In genomic region chr17:82092995-82093751, GRCh38 we compare ENCODE assay signal across 18 cellular contexts. TPM values are rescaled to one million over a fixed set of nuclear protein-coding genes. Genes with fewer than 3 reads are reported as not detected.
DNase-seq lines count a peak whose midpoint lies in the region; ATAC-seq, FAIRE-seq and TF ChIP-seq lines count a peak whose summit lies in the region.
"Had no signal": no experiment of that assay in that cellular context is flagged by ENCODE, and none has a peak within 500 bp of the region (broad histone marks: within the 10 kb centered on the region; RNA-seq: fewer than 3 reads in every experiment).

No MANE protein-coding gene starts in this region.

- no peaks in the 10 kb centered on the region for H3K9me3 ChIP-seq in K562 (replicated peaks; ENCODE audit: control insufficient read depth, insufficient read depth, low read depth, low read length)
- no peaks in the 10 kb centered on the region for H3K9me3 ChIP-seq in osteoblast (ENCODE audit: low read depth, low read length)
- H3K9me3 ChIP-seq: BLaER1 treated with 17β-estradiol and CSF1 and Interleukin-3, amounts not matched to agents 10 nM and 100 nM; gastrocnemius medialis; prostate gland; upper lobe of right lung had no signal

- no peak for TF ChIP-seq EP300 in K562 (IDR thresholded peaks at IDR 0.05; ENCODE audit: low read length)

- BruUV-seq in K562 (replicated peaks; lab: Mats Ljungman, UMichigan), result no TSS peak

- TF ChIP-seq CTCF in K562 (IDR thresholded peaks at IDR 0.05 in 2 of 3, conservative IDR thresholded peaks at IDR 0.05 in 1 of 3; ENCODE audit: insufficient read depth in 2 of 3, low read depth in 1 of 3, low read length in 3 of 3) (no peak), osteoblast (IDR thresholded peaks at IDR 0.05; ENCODE audit: extremely low read depth, low read depth, low read length) (no peak)

- no peaks in the 10 kb centered on the region for H3K9me1 ChIP-seq in K562 (ENCODE audit: control insufficient read depth, insufficient read depth, low read length)

- no peak for FAIRE-seq in K562 (lab: Jason Lieb, UNC)
- FAIRE-seq: GM19239 had no signal

- H3K36me3 ChIP-seq in K562 (ENCODE audit: control insufficient read depth, insufficient read depth, low read length) (peaks cover 84% of the 10 kb centered on the region), osteoblast (ENCODE audit: insufficient read depth, low read length) (peaks cover 51% of the 10 kb centered on the region)

- in situ Hi-C loops in K562 (cut with MboI), result no loop called here

- H3K79me2 ChIP-seq in K562 (ENCODE audit: control insufficient read depth, insufficient read depth, low read length) (peaks cover 72% of the 10 kb centered on the region), osteoblast (ENCODE audit: insufficient read depth, low read length) (peaks cover 37% of the 10 kb centered on the region)

- H3K4me2 ChIP-seq in K562 (ENCODE audit: insufficient read depth, low read length), result no peak overlapping the region
- H3K4me2 ChIP-seq in osteoblast (ENCODE audit: insufficient read depth, low read length), result no peak overlapping the region
- H3K4me2 ChIP-seq: BLaER1 treated with 17β-estradiol and CSF1 and Interleukin-3, amounts not matched to agents 10 nM and 100 nM had no signal

- H4K20me1 ChIP-seq in K562 (replicated peaks; ENCODE audit: control insufficient read depth, insufficient read depth, low read length) (peaks cover 38% of the 10 kb centered on the region), osteoblast (ENCODE audit: insufficient read depth, low read length) (peaks cover 25% of the 10 kb centered on the region)

- peak; percentile 68 for TF ChIP-seq POLR2A in K562 (conservative IDR thresholded peaks at IDR 0.05)

- peak overlapping the region in 1 of 2 experiments; percentile 70; a peak in 2 of 4 replicates for H3K9ac ChIP-seq in K562 (ENCODE audit: insufficient read depth in 1 of 2, low read depth in 2 of 2, low read length in 2 of 2)
- H3K9ac ChIP-seq: GM23248 had no signal

- H2AFZ ChIP-seq in K562 (ENCODE audit: low read depth, low read length), result no peak overlapping the region
- H2AFZ ChIP-seq in osteoblast (ENCODE audit: low read length), result no peak overlapping the region
- H2AFZ ChIP-seq: GM23248 had no signal

- DNase-seq in Right ventricle myocardium inferior (ENCODE audit: missing footprints) (peak; percentile 65), left ventricle myocardium superior (no peak), K562 (ENCODE audit: extremely low read depth in 1 of 4, low spot score in 3 of 4) (no peak), osteoblast (ENCODE audit: insufficient read length, low spot score, missing footprints) (peak; percentile 80), hippocampal formation (lab: John Stamatoyannopoulos, UW) (no peak)
- DNase-seq: activated CD4-positive, CD25-positive, alpha-beta regulatory T cell treated with anti-CD3 and anti-CD28 coated beads, Interleukin-2, amount 50 U/mL, for 72 hours; dorsolateral prefrontal cortex; gastrocnemius medialis; GM23248; NCI-H1417 treated with DMSO at 0.1 percent for 48 hours; NCI-H510A treated with DMSO at 0.1 percent for 48 hours; T-helper 9 cell; upper lobe of right lung had no signal

- no peak overlapping the region for H3K4me3 ChIP-seq in K562
- H3K4me3 ChIP-seq in osteoblast (ENCODE audit: insufficient read depth, low read length), result no peak overlapping the region
- H3K4me3 ChIP-seq: BLaER1 treated with 17β-estradiol and CSF1 and Interleukin-3, amounts not matched to agents 10 nM and 100 nM; dorsolateral prefrontal cortex; gastrocnemius medialis; GM23248; prostate gland; skin epidermis; upper lobe of right lung had no signal

- CTCF ChIA-PET in K562 (lab: Yijun Ruan, JAX; ENCODE audit: low intra/inter-chr PET ratio), result interaction anchor here (0.7 kb wide), 1 partner anchor 60 kb away, joined by 3 read pairs; no protein-coding TSS in a partner anchor

- 98% methylated on average over 18 of the region's 40 CpGs for WGBS in K562 (ENCODE audit: insufficient coverage, low coverage, missing lambda C conversion rate)

- no peak for TF ChIP-seq RAD21 in K562 (CRISPR knock-in tag; conservative IDR thresholded peaks at IDR 0.05 in 1 of 2, IDR thresholded peaks at IDR 0.05 in 1 of 2)

- H3K4me1 ChIP-seq in K562 (replicated peaks in 1 of 2; ENCODE audit: control insufficient read depth in 2 of 2, insufficient read depth in 2 of 2, low read length in 2 of 2) (peaks cover 14 to 75% of the 10 kb centered on the region in 2 experiments; a peak in 4 of 5 replicates), osteoblast (ENCODE audit: insufficient read depth, low read length) (peaks cover 10% of the 10 kb centered on the region)

- POLR2A ChIA-PET in K562 (lab: Yijun Ruan, JAX), result interaction anchor here (0.9 kb wide), 1 partner anchor 28 kb away, joined by 4 read pairs; no protein-coding TSS in a partner anchor

- H3K27ac ChIP-seq in K562 (ENCODE audit: extremely low read depth, low read depth, low read length) (no peak overlapping the region), osteoblast (ENCODE audit: low read depth, low read length) (no peak overlapping the region)
- H3K27ac ChIP-seq: BLaER1 treated with 17β-estradiol and CSF1 and Interleukin-3, amounts not matched to agents 10 nM and 100 nM; gastrocnemius medialis; GM23248; upper lobe of right lung had no signal

- intact Hi-C loops in Right ventricle myocardium inferior (cut with DNase I), result no loop called here
- intact Hi-C loops in left ventricle myocardium superior (cut with micrococcal nuclease), result no loop called here
- intact Hi-C loops in K562 (cut with micrococcal nuclease), result no loop called here

- ATAC-seq in Right ventricle myocardium inferior (no peak), left ventricle myocardium superior (no peak), K562 (no peak), GM18870 (IDR thresholded peaks at IDR 0.05; ENCODE audit: unreplicated experiment) (no peak)
- ATAC-seq: gastrocnemius medialis, upper lobe of right lung had no signal

- H3K27me3 ChIP-seq in K562 (ENCODE audit: control insufficient read depth in 2 of 2, insufficient read depth in 2 of 2, low read length in 2 of 2), result no peaks in the 10 kb centered on the region
- no peaks in the 10 kb centered on the region for H3K27me3 ChIP-seq in osteoblast (ENCODE audit: insufficient read depth, low read length)
- H3K27me3 ChIP-seq: BLaER1 treated with 17β-estradiol and CSF1 and Interleukin-3, amounts not matched to agents 10 nM and 100 nM; dorsolateral prefrontal cortex; gastrocnemius medialis; upper lobe of right lung had no signal

RNA-seq across cellular contexts. Expression of gene FASN, which starts 4.9 kb away (rescaled TPM):
- 46.6 TPM for total RNA-seq in Right ventricle myocardium inferior
- total RNA-seq in left ventricle myocardium superior, result 17.0 TPM
- total RNA-seq in K562 (2011; cell fraction: chromatin; rRNA removed; ENCODE audit: low replicate concordance), result 343 and 1,124 TPM in 2 replicates
- total RNA-seq in K562 (2011; cell fraction: nucleolus; rRNA removed), result 877 TPM in 2 replicates
- 433 and 475 TPM in 2 replicates for total RNA-seq in K562 (2011; cell fraction: nucleoplasm; rRNA removed)
- 214 and 239 TPM in 2 replicates for total RNA-seq in K562 (2014; rRNA removed)
- total RNA-seq in K562 (2014; rRNA removed; fragmentation: Illumina TruSeq; extraction: Trizol), result 11.2 and 13.9 TPM in 2 replicates
- 50.9 and 61.1 TPM in 2 replicates for total RNA-seq in K562 (2015; rRNA removed; fragmentation: Illumina TruSeq; extraction: Trizol)
- 605 and 663 TPM in 2 replicates for total RNA-seq in K562 (2021)
- polyA plus RNA-seq in K562 (2011; rRNA removed), result 49.8 and 133 TPM in 2 replicates
- polyA plus RNA-seq in K562 (2011; cell fraction: cytosol; rRNA removed), result 159 and 260 TPM in 2 replicates
- polyA plus RNA-seq in K562 (2011; cell fraction: nucleus; rRNA removed), result 627 and 766 TPM in 2 replicates
- polyA plus RNA-seq in K562 (2012), result 153 and 283 TPM in 2 replicates
- polyA plus RNA-seq in K562 (2014; fragmentation: Illumina TruSeq; extraction: Trizol), result 49.9 and 181 TPM in 2 replicates
- polyA plus RNA-seq in K562 (2014; fragmentation: Nextera tagmentation; extraction: Ambion mirVana), result under 1 TPM; 0.15 to 0.20 TPM
- 157 and 181 TPM in 2 replicates for polyA plus RNA-seq in K562 (2014; rRNA removed)
- 59.1 and 70.2 TPM in 2 replicates for polyA minus RNA-seq in K562 (2011; rRNA and poly(A)+ RNA removed)
- polyA minus RNA-seq in K562 (2011; cell fraction: cytosol; rRNA and poly(A)+ RNA removed), result 455 and 1,011 TPM in 2 replicates
- polyA minus RNA-seq in K562 (2011; cell fraction: nucleus; rRNA and poly(A)+ RNA removed), result 200 and 251 TPM in 2 replicates
- 120 and 142 TPM in 2 replicates for total RNA-seq in osteoblast

RNA-seq across cellular contexts. Expression of gene DUS1L, which starts 27.6 kb away (rescaled TPM):
- total RNA-seq in Right ventricle myocardium inferior, result 59.3 TPM
- 67.7 TPM for total RNA-seq in left ventricle myocardium superior
- 125 and 499 TPM in 2 replicates for total RNA-seq in K562 (2011; cell fraction: chromatin; rRNA removed; ENCODE audit: low replicate concordance)
- 452 and 491 TPM in 2 replicates for total RNA-seq in K562 (2011; cell fraction: nucleolus; rRNA removed)
- total RNA-seq in K562 (2011; cell fraction: nucleoplasm; rRNA removed), result 177 and 203 TPM in 2 replicates
- 203 and 249 TPM in 2 replicates for total RNA-seq in K562 (2014; rRNA removed)
- total RNA-seq in K562 (2014; rRNA removed; fragmentation: Illumina TruSeq; extraction: Trizol), result 45.0 and 57.5 TPM in 2 replicates
- total RNA-seq in K562 (2015; rRNA removed; fragmentation: Illumina TruSeq; extraction: Trizol), result 83.1 and 83.9 TPM in 2 replicates
- 193 and 209 TPM in 2 replicates for total RNA-seq in K562 (2021)
- 60.1 and 77.0 TPM in 2 replicates for polyA plus RNA-seq in K562 (2011; rRNA removed)
- 62.4 and 118 TPM in 2 replicates for polyA plus RNA-seq in K562 (2011; cell fraction: cytosol; rRNA removed)
- polyA plus RNA-seq in K562 (2011; cell fraction: nucleus; rRNA removed), result 712 and 945 TPM in 2 replicates
- 123 and 178 TPM in 2 replicates for polyA plus RNA-seq in K562 (2012)
- 97.2 and 99.8 TPM in 2 replicates for polyA plus RNA-seq in K562 (2014; fragmentation: Illumina TruSeq; extraction: Trizol)
- 10 to 100 TPM in 1 of 2 experiments, 1 to 10 TPM in 1; 7.8 to 11.3 TPM for polyA plus RNA-seq in K562 (2014; fragmentation: Nextera tagmentation; extraction: Ambion mirVana)
- 201 and 210 TPM in 2 replicates for polyA plus RNA-seq in K562 (2014; rRNA removed)
- polyA minus RNA-seq in K562 (2011; rRNA and poly(A)+ RNA removed), result 17.2 and 22.2 TPM in 2 replicates
- 54.0 and 54.3 TPM in 2 replicates for polyA minus RNA-seq in K562 (2011; cell fraction: cytosol; rRNA and poly(A)+ RNA removed)
- polyA minus RNA-seq in K562 (2011; cell fraction: nucleus; rRNA and poly(A)+ RNA removed), result 179 and 184 TPM in 2 replicates
- 43.8 and 43.9 TPM in 2 replicates for total RNA-seq in osteoblast

RNA-seq across cellular contexts. Expression of gene GPS1, which starts 41.5 kb away (rescaled TPM):
- 80.9 TPM for total RNA-seq in Right ventricle myocardium inferior
- 90.6 TPM for total RNA-seq in left ventricle myocardium superior
- 57.5 and 207 TPM in 2 replicates for total RNA-seq in K562 (2011; cell fraction: chromatin; rRNA removed; ENCODE audit: low replicate concordance)
- 178 and 205 TPM in 2 replicates for total RNA-seq in K562 (2011; cell fraction: nucleolus; rRNA removed)
- 87.8 and 88.8 TPM in 2 replicates for total RNA-seq in K562 (2011; cell fraction: nucleoplasm; rRNA removed)
- total RNA-seq in K562 (2014; rRNA removed), result 137 and 183 TPM in 2 replicates
- 17.5 and 26.3 TPM in 2 replicates for total RNA-seq in K562 (2014; rRNA removed; fragmentation: Illumina TruSeq; extraction: Trizol)
- 69.9 and 72.5 TPM in 2 replicates for total RNA-seq in K562 (2015; rRNA removed; fragmentation: Illumina TruSeq; extraction: Trizol)
- total RNA-seq in K562 (2021), result 162 and 167 TPM in 2 replicates
- polyA plus RNA-seq in K562 (2011; rRNA removed), result 57.0 and 88.5 TPM in 2 replicates
- 94.2 and 226 TPM in 2 replicates for polyA plus RNA-seq in K562 (2011; cell fraction: cytosol; rRNA removed)
- 212 and 255 TPM in 2 replicates for polyA plus RNA-seq in K562 (2011; cell fraction: nucleus; rRNA removed)
- polyA plus RNA-seq in K562 (2012), result 103 and 115 TPM in 2 replicates
- 74.5 and 111 TPM in 2 replicates for polyA plus RNA-seq in K562 (2014; fragmentation: Illumina TruSeq; extraction: Trizol)
- 10 to 100 TPM in 1 of 2 experiments, 1 to 10 TPM in 1; 3.1 to 13.4 TPM for polyA plus RNA-seq in K562 (2014; fragmentation: Nextera tagmentation; extraction: Ambion mirVana)
- 112 and 123 TPM in 2 replicates for polyA plus RNA-seq in K562 (2014; rRNA removed)
- 31.9 and 46.4 TPM in 2 replicates for polyA minus RNA-seq in K562 (2011; rRNA and poly(A)+ RNA removed)
- polyA minus RNA-seq in K562 (2011; cell fraction: cytosol; rRNA and poly(A)+ RNA removed), result 71.4 and 74.6 TPM in 2 replicates
- polyA minus RNA-seq in K562 (2011; cell fraction: nucleus; rRNA and poly(A)+ RNA removed), result 72.3 and 75.2 TPM in 2 replicates
- 90.2 and 93.7 TPM in 2 replicates for total RNA-seq in osteoblast

RNA-seq across cellular contexts. Expression of gene RFNG, which starts 41.6 kb away (rescaled TPM):
- total RNA-seq in Right ventricle myocardium inferior (19.3 TPM), left ventricle myocardium superior (21.8 TPM), K562 (2014; rRNA removed) (23.6 and 28.4 TPM in 2 replicates), K562 (2014; rRNA removed; fragmentation: Illumina TruSeq; extraction: Trizol) (6.5 and 9.5 TPM in 2 replicates), K562 (2015; rRNA removed; fragmentation: Illumina TruSeq; extraction: Trizol) (11.1 and 14.3 TPM in 2 replicates), K562 (2021) (26.9 and 30.2 TPM in 2 replicates), osteoblast (46.3 and 52.7 TPM in 2 replicates)
- total RNA-seq in K562 (2011; cell fraction: chromatin; rRNA removed; ENCODE audit: low replicate concordance), result 23.1 and 61.7 TPM in 2 replicates
- total RNA-seq in K562 (2011; cell fraction: nucleolus; rRNA removed), result 74.4 and 74.9 TPM in 2 replicates
- 36.5 and 40.5 TPM in 2 replicates for total RNA-seq in K562 (2011; cell fraction: nucleoplasm; rRNA removed)
- polyA plus RNA-seq in K562 (2011; rRNA removed) (9.2 and 17.2 TPM in 2 replicates), K562 (2014; fragmentation: Illumina TruSeq; extraction: Trizol) (9.0 and 18.5 TPM in 2 replicates), K562 (2014; fragmentation: Nextera tagmentation; extraction: Ambion mirVana) (under 1 TPM; 0.32 to 0.66 TPM), K562 (2014; rRNA removed) (32.6 and 32.8 TPM in 2 replicates)
- polyA plus RNA-seq in K562 (2011; cell fraction: cytosol; rRNA removed), result 12.2 and 23.8 TPM in 2 replicates
- 144 and 164 TPM in 2 replicates for polyA plus RNA-seq in K562 (2011; cell fraction: nucleus; rRNA removed)
- 16.9 and 35.2 TPM in 2 replicates for polyA plus RNA-seq in K562 (2012)
- 2.0 TPM in 2 replicates for polyA minus RNA-seq in K562 (2011; rRNA and poly(A)+ RNA removed)
- polyA minus RNA-seq in K562 (2011; cell fraction: cytosol; rRNA and poly(A)+ RNA removed), result 11.7 and 13.1 TPM in 2 replicates
- polyA minus RNA-seq in K562 (2011; cell fraction: nucleus; rRNA and poly(A)+ RNA removed), result 11.4 and 14.3 TPM in 2 replicates

RNA-seq across cellular contexts. Expression of gene DCXR, which starts 55.7 kb away (rescaled TPM):
- total RNA-seq in Right ventricle myocardium inferior (175 TPM), left ventricle myocardium superior (177 TPM), K562 (2014; rRNA removed) (165 and 194 TPM in 2 replicates), K562 (2014; rRNA removed; fragmentation: Illumina TruSeq; extraction: Trizol) (41.1 and 66.0 TPM in 2 replicates), K562 (2015; rRNA removed; fragmentation: Illumina TruSeq; extraction: Trizol) (76.0 and 90.0 TPM in 2 replicates), K562 (2021) (235 and 256 TPM in 2 replicates), osteoblast (23.9 and 31.8 TPM in 2 replicates)
- total RNA-seq in K562 (2011; cell fraction: chromatin; rRNA removed; ENCODE audit: low replicate concordance), result 78.8 and 254 TPM in 2 replicates
- 329 and 354 TPM in 2 replicates for total RNA-seq in K562 (2011; cell fraction: nucleolus; rRNA removed)
- 133 and 150 TPM in 2 replicates for total RNA-seq in K562 (2011; cell fraction: nucleoplasm; rRNA removed)
- polyA plus RNA-seq in K562 (2011; rRNA removed) (156 and 201 TPM in 2 replicates), K562 (2014; fragmentation: Illumina TruSeq; extraction: Trizol) (243 and 274 TPM in 2 replicates), K562 (2014; fragmentation: Nextera tagmentation; extraction: Ambion mirVana) (10 to 100 TPM; 21.3 to 50.3 TPM), K562 (2014; rRNA removed) (229 and 261 TPM in 2 replicates)
- 404 and 845 TPM in 2 replicates for polyA plus RNA-seq in K562 (2011; cell fraction: cytosol; rRNA removed)
- polyA plus RNA-seq in K562 (2011; cell fraction: nucleus; rRNA removed), result 611 and 714 TPM in 2 replicates
- polyA plus RNA-seq in K562 (2012), result 229 and 244 TPM in 2 replicates
- polyA minus RNA-seq in K562 (2011; rRNA and poly(A)+ RNA removed), result 34.8 and 73.6 TPM in 2 replicates
- 67.3 and 81.5 TPM in 2 replicates for polyA minus RNA-seq in K562 (2011; cell fraction: cytosol; rRNA and poly(A)+ RNA removed)
- polyA minus RNA-seq in K562 (2011; cell fraction: nucleus; rRNA and poly(A)+ RNA removed), result 104 and 111 TPM in 2 replicates

Comparison
In these comparisons a context has a peak if more than half of its experiments do, and no peak if none do; other contexts are left out.
1. DNase-seq: peak in Right ventricle myocardium inferior (single experiment) and osteoblast (single experiment); none in left ventricle myocardium superior (single experiment), K562 (0 of 4) and hippocampal formation (0 of 2).